8 cellular contexts compared by ENCODE assay signal in genomic region chr4:61202100-61202637, GRCh38. TPM values are rescaled to one million over a fixed set of nuclear protein-coding genes. Genes with fewer than 3 reads are reported as not detected.
DNase-seq lines count a peak whose midpoint lies in the region; FAIRE-seq and TF ChIP-seq lines count a peak whose summit lies in the region.

No MANE protein-coding gene starts in this region.

- DNase-seq in HL-60 (ENCODE audit: low read depth in 1 of 2, low spot score in 1 of 2) (no peak), astrocyte (ENCODE audit: low read depth) (no peak), small intestine (no peak), RCC 7860 (ENCODE audit: low spot score) (no peak), NCI-H1694 treated with DMSO at 0.1 percent for 48 hours (lab: John Stamatoyannopoulos, UW) (no peak), GM19238 (ENCODE audit: insufficient read length, low spot score) (no peak)
- no peak for DNase-seq in stimulated activated CD4-positive, alpha-beta T cell treated with anti-CD3 and anti-CD28 coated beads, Interleukin-4, amount 100 ng/mL, for 24 hours

- TF ChIP-seq CTCF in HL-60 (IDR thresholded peaks at IDR 0.05; ENCODE audit: insufficient read depth, low read length) (no peak), astrocyte (IDR thresholded peaks at IDR 0.05; ENCODE audit: insufficient read depth, low read depth, low read length) (no peak)

- H3K27me3 ChIP-seq in HL-60 (ENCODE audit: insufficient read depth, poor library complexity, severe bottlenecking) (peaks cover 44% of the 10 kb centered on the region), astrocyte (ENCODE audit: insufficient read depth, low read length) (peaks cover 6% of the 10 kb centered on the region), iPS-18a (ENCODE audit: control insufficient read depth, insufficient read depth, low read length) (peaks cover 51% of the 10 kb centered on the region), small intestine (ENCODE audit: control insufficient read depth in 2 of 2, insufficient read depth in 2 of 2, low read length in 2 of 2) (peaks cover 11 to 14% of the 10 kb centered on the region in 2 donors)

- H3K9me3 Mint-ChIP-seq in astrocyte (ENCODE audit: unreplicated experiment), result no peaks in the 10 kb centered on the region

- H3K9me3 ChIP-seq in astrocyte (ENCODE audit: insufficient read depth, low read depth, low read length) (no peaks in the 10 kb centered on the region), iPS-18a (ENCODE audit: control insufficient read depth, low read depth, low read length) (no peaks in the 10 kb centered on the region), small intestine (ENCODE audit: control insufficient read depth, low read depth) (no peaks in the 10 kb centered on the region)

- H3K4me2 ChIP-seq in astrocyte (ENCODE audit: low read length), result peak overlapping the region; percentile 100

- H3K27ac ChIP-seq in HL-60 (replicated peaks) (no peak overlapping the region), astrocyte (ENCODE audit: low read depth, low read length) (no peak overlapping the region), iPS-18a (ENCODE audit: low read length) (no peak overlapping the region), small intestine (ENCODE audit: low read depth in 1 of 2, low read length in 1 of 2) (peak overlapping the region in 1 of 2 donors; percentile 78)

- H3K4me1 ChIP-seq in astrocyte (ENCODE audit: insufficient read depth, low read length) (peaks cover 15% of the 10 kb centered on the region), iPS-18a (ENCODE audit: control insufficient read depth, low read depth, low read length) (peaks cover 29% of the 10 kb centered on the region), small intestine (ENCODE audit: control insufficient read depth in 2 of 2, insufficient read depth in 1 of 2, low read depth in 1 of 2, low read length in 1 of 2) (no peaks in the 10 kb centered on the region)

- no peaks in the 10 kb centered on the region for H4K20me1 ChIP-seq in astrocyte (ENCODE audit: insufficient read depth, low read length)

- peaks cover 22% of the 10 kb centered on the region for H3K4me1 Mint-ChIP-seq in astrocyte (ENCODE audit: low read depth, unreplicated experiment)

- no peak for FAIRE-seq in astrocyte (lab: Jason Lieb, UNC)
- no peak for FAIRE-seq in small intestine (lab: Jason Lieb, UNC)
- no peak for FAIRE-seq in RCC 7860 (lab: Jason Lieb, UNC)

- peak overlapping the region; percentile 94 for H3K27ac Mint-ChIP-seq in astrocyte (ENCODE audit: unreplicated experiment)

- no peaks in the 10 kb centered on the region for H3K27me3 Mint-ChIP-seq in astrocyte (ENCODE audit: low read depth, unreplicated experiment)

- H3K4me3 ChIP-seq in HL-60 (replicated peaks; ENCODE audit: insufficient read depth, low read length), result peak overlapping the region; percentile 43
- H3K4me3 ChIP-seq in astrocyte (ENCODE audit: insufficient read depth, low read depth, low read length), result peak overlapping the region; percentile 83
- H3K4me3 ChIP-seq in iPS-18a (ENCODE audit: low read length), result peak overlapping the region; percentile 71
- peak overlapping the region; percentile 13 to 14 for H3K4me3 ChIP-seq in small intestine (ENCODE audit: low read depth in 1 of 2, low read length in 2 of 2)

- peaks cover 6% of the 10 kb centered on the region for H3K79me2 ChIP-seq in astrocyte (ENCODE audit: insufficient read depth, low read length)

- 3 to 10% (median 6%) methylated on average over 32 to 40 of the region's 40 CpGs for WGBS in small intestine, 3 donors

- H3K36me3 Mint-ChIP-seq in astrocyte (ENCODE audit: low read depth, unreplicated experiment), result no peaks in the 10 kb centered on the region

- H3K9ac ChIP-seq in astrocyte (ENCODE audit: low read length) (peak overlapping the region; percentile 84), iPS-18a (ENCODE audit: low read length) (peak overlapping the region; percentile 75)

- peak overlapping the region; percentile 92 for H2AFZ ChIP-seq in astrocyte (ENCODE audit: low read depth, low read length)

- H3K36me3 ChIP-seq in astrocyte (ENCODE audit: insufficient read depth, low read length) (no peaks in the 10 kb centered on the region), iPS-18a (ENCODE audit: control insufficient read depth, low read depth, low read length) (no peaks in the 10 kb centered on the region), small intestine (ENCODE audit: control insufficient read depth in 2 of 2, insufficient read depth in 2 of 2, low read length in 2 of 2) (no peaks in the 10 kb centered on the region)

- peak overlapping the region; percentile 99 for H3K4me3 Mint-ChIP-seq in astrocyte (ENCODE audit: unreplicated experiment)

RNA-seq across cellular contexts. Expression of gene ADGRL3, which starts 2.0 kb away (rescaled TPM):
- 29.6 and 31.3 TPM in 2 replicates for total RNA-seq in astrocyte
- polyA plus RNA-seq in small intestine, result 1 to 10 TPM in 1 of 3 donors, under 1 TPM in 2; under 0.01 to 1.9 (median 0.81) TPM

Comparison
In these comparisons a context has a peak if more than half of its experiments do, and no peak if none do; other contexts are left out.
1. H3K4me3 ChIP-seq: peak in every context shown above with its lines; median percentile 83 in astrocyte; 71 in iPS-18a; 43 in HL-60; 14 in small intestine.